Comparison of ENCODE assay signal across 30 cellular contexts in the genomic region with DNA sequence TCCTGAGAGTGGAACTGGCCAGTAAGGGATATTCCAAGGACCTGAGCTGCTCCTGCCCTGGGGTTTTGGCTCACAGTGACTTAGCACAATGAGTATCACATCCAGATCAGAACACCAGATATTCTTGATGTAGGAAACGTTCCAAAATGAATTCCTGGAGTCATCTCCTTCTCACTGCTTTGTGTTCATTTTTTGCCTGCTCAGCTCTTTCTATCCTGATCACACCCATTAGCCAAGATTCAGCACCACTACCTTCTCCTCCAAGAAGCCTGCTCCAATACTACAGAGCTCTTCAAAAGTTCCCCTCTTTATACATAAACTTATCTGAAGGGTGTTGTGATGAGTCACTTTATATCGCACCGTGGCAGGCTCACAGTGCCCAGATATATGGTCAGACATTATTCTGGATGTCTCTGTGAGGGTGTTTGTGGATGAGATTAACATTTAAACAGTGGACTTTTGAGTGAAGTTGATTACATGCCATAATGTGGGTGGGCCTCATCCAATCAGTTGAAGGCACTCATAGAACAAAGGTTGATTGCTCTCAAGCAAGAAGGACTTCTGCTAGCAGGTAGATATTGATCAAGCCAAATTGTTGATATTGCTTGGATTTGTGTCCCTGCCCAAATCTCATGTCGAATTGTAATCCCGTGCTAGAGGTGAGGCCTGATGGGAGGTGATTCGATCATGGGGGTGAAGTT.
"Had no signal": no experiment of that assay in that cellular context is flagged by ENCODE, and none has a peak within 500 bp of the region (broad histone marks: within the 10 kb centered on the region; RNA-seq: fewer than 3 reads in every experiment).

No MANE protein-coding gene starts in this region.

- ATAC-seq: left colon; natural killer cell; right cardiac atrium; stimulated activated memory B cell treated with anti-CD40 and anti-IgM and Interleukin-4, amounts not matched to agents 10 μg/mL and 1 μg/mL and 100 μg/mL, for 72 hours; stimulated activated naive CD8-positive, alpha-beta T cell treated with anti-CD3 and anti-CD28 coated beads, Interleukin-15, Interleukin-2, amounts not matched to agents 100 U/mL and 50 U/mL, for 24 hours had no signal

- H3K4me2 ChIP-seq: neural progenitor cell had no signal

- H3K9ac ChIP-seq: neural progenitor cell had no signal

- H3K4me1 ChIP-seq: left ventricle myocardium inferior, neural progenitor cell, sigmoid colon, stomach, thyroid gland, transverse colon, upper lobe of left lung, vagina had no signal

- H3K36me3 ChIP-seq: left ventricle myocardium inferior, neural progenitor cell, neutrophil, sigmoid colon, stomach, thyroid gland, transverse colon, upper lobe of left lung, vagina had no signal

- H3K9me3 ChIP-seq: sigmoid colon, testis, thyroid gland, upper lobe of left lung, vagina had no signal

- H3K27me3 ChIP-seq: neural progenitor cell, neutrophil, sigmoid colon, stomach, testis, thyroid gland, transverse colon, upper lobe of left lung, vagina had no signal

- FAIRE-seq: islet of Langerhans, kidney, small intestine had no signal

- H3K27ac ChIP-seq: left ventricle myocardium inferior, neural progenitor cell, neutrophil, sigmoid colon, stomach, testis, thyroid gland, transverse colon, upper lobe of left lung, vagina had no signal

- H3K4me3 ChIP-seq: left ventricle myocardium inferior, lung, neural progenitor cell, sigmoid colon, stomach, testis, thyroid gland, transverse colon, upper lobe of left lung, vagina had no signal

- DNase-seq: hypothalamus; immature natural killer cell; kidney; left colon; left ventricle myocardium inferior; mesendoderm; naive B cell; natural killer cell; nephron progenitor cell; occipital lobe; retina; right cardiac atrium; sigmoid colon; small intestine; stimulated activated CD4-positive, alpha-beta T cell treated with anti-CD3 and anti-CD28 coated beads, Interleukin-1b, Interleukin-23, amount 100 ng/mL, for 48 hours; stimulated activated CD4-positive, alpha-beta T cell treated with anti-CD3 and anti-CD28 coated beads, Interleukin-2, amount 100 ng/mL, for 48 hours; stimulated activated CD4-positive, alpha-beta T cell treated with anti-CD3 and anti-CD28 coated beads, Interleukin-4, amount 100 ng/mL, for 4 hours; stimulated activated CD8-positive, alpha-beta memory T cell treated with anti-CD3 and anti-CD28 coated beads, Interleukin-4, amount 100 ng/mL, for 48 hours; stimulated activated naive CD8-positive, alpha-beta T cell treated with anti-CD3 and anti-CD28 coated beads, Interleukin-15, Interleukin-2, amounts not matched to agents 100 U/mL and 50 U/mL, for 24 hours; stomach; testis; thyroid gland; transverse colon; upper lobe of left lung had no signal

- H2AFZ ChIP-seq: neural progenitor cell had no signal
